In the genomic region with DNA sequence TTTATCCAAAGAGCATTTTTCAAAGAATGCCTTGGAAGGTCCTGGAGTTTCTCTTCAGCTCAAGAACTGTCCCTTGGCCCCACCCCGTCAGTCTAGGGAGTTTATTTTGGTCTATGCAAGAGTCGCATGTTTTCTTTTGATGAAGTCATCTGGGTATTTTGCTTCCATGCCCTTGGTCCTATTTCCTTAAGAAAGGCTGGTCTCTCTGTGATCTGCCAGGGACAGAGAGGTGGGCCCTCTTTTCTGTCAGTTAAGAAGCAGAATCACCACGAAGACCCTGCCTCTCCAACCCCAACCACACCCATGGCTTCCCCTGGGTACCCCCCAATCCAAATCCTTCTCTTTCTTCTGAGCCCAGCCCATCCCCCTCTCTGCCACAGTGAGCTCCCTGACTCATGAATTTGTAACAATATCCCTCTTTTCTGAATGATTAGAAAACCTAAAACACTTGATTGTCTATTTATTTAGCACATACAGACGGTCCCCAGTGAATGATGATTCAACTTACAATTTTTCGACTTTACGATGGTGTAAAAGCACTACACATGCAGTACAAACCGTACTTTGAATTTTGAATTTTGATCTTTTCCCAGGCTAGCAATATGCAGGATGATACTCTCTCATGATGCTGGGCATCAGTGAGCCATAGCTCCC, we compare ENCODE assay signal across 1 cellular context.
TF ChIP-seq lines count a peak whose summit lies in the region.

No MANE protein-coding gene starts in this region.

TF ChIP-seq in SK-N-SH treated with all-trans-retinoic acid at 6 μM for 48 hours, 23 proteins besides CTCF, POLR2A, EP300 and RAD21 (continued from another document):
- TF ChIP-seq, protein P1, sequence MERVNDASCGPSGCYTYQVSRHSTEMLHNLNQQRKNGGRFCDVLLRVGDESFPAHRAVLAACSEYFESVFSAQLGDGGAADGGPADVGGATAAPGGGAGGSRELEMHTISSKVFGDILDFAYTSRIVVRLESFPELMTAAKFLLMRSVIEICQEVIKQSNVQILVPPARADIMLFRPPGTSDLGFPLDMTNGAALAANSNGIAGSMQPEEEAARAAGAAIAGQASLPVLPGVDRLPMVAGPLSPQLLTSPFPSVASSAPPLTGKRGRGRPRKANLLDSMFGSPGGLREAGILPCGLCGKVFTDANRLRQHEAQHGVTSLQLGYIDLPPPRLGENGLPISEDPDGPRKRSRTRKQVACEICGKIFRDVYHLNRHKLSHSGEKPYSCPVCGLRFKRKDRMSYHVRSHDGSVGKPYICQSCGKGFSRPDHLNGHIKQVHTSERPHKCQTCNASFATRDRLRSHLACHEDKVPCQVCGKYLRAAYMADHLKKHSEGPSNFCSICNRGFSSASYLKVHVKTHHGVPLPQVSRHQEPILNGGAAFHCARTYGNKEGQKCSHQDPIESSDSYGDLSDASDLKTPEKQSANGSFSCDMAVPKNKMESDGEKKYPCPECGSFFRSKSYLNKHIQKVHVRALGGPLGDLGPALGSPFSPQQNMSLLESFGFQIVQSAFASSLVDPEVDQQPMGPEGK (CRISPR knock-in tag; IDR thresholded peaks at IDR 0.05; ENCODE audit: borderline replicate concordance), result no peak
- TF ChIP-seq TCF4 (CRISPR knock-in tag; IDR thresholded peaks at IDR 0.05; ENCODE audit: borderline replicate concordance), result no peak
- no peak for TF ChIP-seq ZNF70 (CRISPR knock-in tag; IDR thresholded peaks at IDR 0.05)
- no peak for TF ChIP-seq ZNF8 (CRISPR knock-in tag; IDR thresholded peaks at IDR 0.05)
- TF ChIP-seq PPARA (CRISPR knock-in tag; IDR thresholded peaks at IDR 0.05; ENCODE audit: borderline replicate concordance), result no peak
- TF ChIP-seq ZFP3 (CRISPR knock-in tag; IDR thresholded peaks at IDR 0.05), result no peak
